ENCODE assay signal across 15 cellular contexts in the genomic region with DNA sequence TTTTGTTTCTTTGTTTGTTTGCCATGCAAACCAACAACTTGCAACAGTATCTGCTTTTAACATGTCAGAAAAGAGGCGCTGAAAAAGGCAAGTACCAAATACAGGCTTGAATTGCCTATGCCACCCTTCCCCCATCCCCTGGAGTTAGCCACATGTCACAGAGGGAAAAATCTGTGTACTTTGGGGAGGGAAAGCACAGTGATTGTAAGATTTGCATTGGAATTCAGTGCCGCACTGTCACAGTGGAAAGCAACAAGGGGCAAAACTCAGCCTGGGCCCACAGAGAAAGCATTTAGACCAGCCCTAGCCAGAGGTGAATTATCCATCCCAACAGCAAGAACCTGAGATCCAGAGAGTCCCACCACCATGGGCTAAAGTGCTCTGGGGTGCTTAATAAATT.
"Had no signal": no experiment of that assay in that cellular context is flagged by ENCODE, and none has a peak within 500 bp of the region (broad histone marks: within the 10 kb centered on the region; RNA-seq: fewer than 3 reads in every experiment).

No MANE protein-coding gene starts in this region.

- H3K36me3 Mint-ChIP-seq: activated CD4-positive, alpha-beta memory T cell treated with anti-CD3 and anti-CD28 coated beads for 36 hours; activated naive CD8-positive, alpha-beta T cell treated with anti-CD3 and anti-CD28 coated beads, Interleukin-2, amount 10 ng/mL, durations not matched to agents 7 days and 5 days; stimulated activated effector memory CD8-positive, alpha-beta T cell treated with anti-CD3 and anti-CD28 coated beads, Interleukin-12 subunit alpha, Interleukin-12 subunit beta, amount 100 ng/mL, for 72 hours had no signal

- H3K27me3 ChIP-seq: esophagus squamous epithelium, foreskin keratinocyte, pancreas, tibial nerve had no signal

- DNase-seq: activated CD4-positive, alpha-beta memory T cell treated with anti-CD3 and anti-CD28 coated beads for 36 hours; activated naive CD8-positive, alpha-beta T cell treated with anti-CD3 and anti-CD28 coated beads, Interleukin-2, amount 10 ng/mL, durations not matched to agents 7 days and 5 days; activated T-cell treated with anti-CD3 and anti-CD28 coated beads, Interleukin-2, amount 50 U/mL, for 4 hours; anterior cingulate cortex; dermis blood vessel endothelial cell; esophagus squamous epithelium; pancreas; retina; small intestine; T-helper 9 cell had no signal

- H3K9me3 ChIP-seq: esophagus squamous epithelium, pancreas, tibial nerve had no signal

- H3K9me3 Mint-ChIP-seq: activated CD4-positive, alpha-beta memory T cell treated with anti-CD3 and anti-CD28 coated beads for 36 hours; activated naive CD8-positive, alpha-beta T cell treated with anti-CD3 and anti-CD28 coated beads, Interleukin-2, amount 10 ng/mL, durations not matched to agents 7 days and 5 days; activated T-cell treated with anti-CD3 and anti-CD28 coated beads, Interleukin-2, amount 50 U/mL, for 4 hours; stimulated activated effector memory CD8-positive, alpha-beta T cell treated with anti-CD3 and anti-CD28 coated beads, Interleukin-12 subunit alpha, Interleukin-12 subunit beta, amount 100 ng/mL, for 72 hours had no signal

- H3K27ac Mint-ChIP-seq: activated CD4-positive, alpha-beta memory T cell treated with anti-CD3 and anti-CD28 coated beads for 36 hours; activated naive CD8-positive, alpha-beta T cell treated with anti-CD3 and anti-CD28 coated beads, Interleukin-2, amount 10 ng/mL, durations not matched to agents 7 days and 5 days; nephron; stimulated activated effector memory CD8-positive, alpha-beta T cell treated with anti-CD3 and anti-CD28 coated beads, Interleukin-12 subunit alpha, Interleukin-12 subunit beta, amount 100 ng/mL, for 72 hours had no signal

- H3K27ac ChIP-seq: esophagus squamous epithelium, foreskin keratinocyte, pancreas, tibial nerve had no signal

- H3K4me3 ChIP-seq: esophagus squamous epithelium, pancreas, tibial nerve had no signal

- H3K27me3 Mint-ChIP-seq: activated naive CD8-positive, alpha-beta T cell treated with anti-CD3 and anti-CD28 coated beads, Interleukin-2, amount 10 ng/mL, durations not matched to agents 7 days and 5 days had no signal

- H3K4me3 Mint-ChIP-seq: activated CD4-positive, alpha-beta memory T cell treated with anti-CD3 and anti-CD28 coated beads for 36 hours; activated naive CD8-positive, alpha-beta T cell treated with anti-CD3 and anti-CD28 coated beads, Interleukin-2, amount 10 ng/mL, durations not matched to agents 7 days and 5 days; activated T-cell treated with anti-CD3 and anti-CD28 coated beads, Interleukin-2, amount 50 U/mL, for 4 hours; nephron; stimulated activated effector memory CD8-positive, alpha-beta T cell treated with anti-CD3 and anti-CD28 coated beads, Interleukin-12 subunit alpha, Interleukin-12 subunit beta, amount 100 ng/mL, for 72 hours had no signal

- H3K4me1 ChIP-seq: esophagus squamous epithelium, foreskin keratinocyte, pancreas, tibial nerve had no signal

- ATAC-seq: activated T-cell treated with anti-CD3 and anti-CD28 coated beads, Interleukin-2, amount 50 U/mL, for 4 hours; left lobe of liver had no signal

- H3K4me1 Mint-ChIP-seq: activated naive CD8-positive, alpha-beta T cell treated with anti-CD3 and anti-CD28 coated beads, Interleukin-2, amount 10 ng/mL, durations not matched to agents 7 days and 5 days; nephron; stimulated activated effector memory CD8-positive, alpha-beta T cell treated with anti-CD3 and anti-CD28 coated beads, Interleukin-12 subunit alpha, Interleukin-12 subunit beta, amount 100 ng/mL, for 72 hours had no signal

- H3K36me3 ChIP-seq: esophagus squamous epithelium, pancreas, tibial nerve had no signal
